ENCODE assay signal across 8 cellular contexts in the genomic region with DNA sequence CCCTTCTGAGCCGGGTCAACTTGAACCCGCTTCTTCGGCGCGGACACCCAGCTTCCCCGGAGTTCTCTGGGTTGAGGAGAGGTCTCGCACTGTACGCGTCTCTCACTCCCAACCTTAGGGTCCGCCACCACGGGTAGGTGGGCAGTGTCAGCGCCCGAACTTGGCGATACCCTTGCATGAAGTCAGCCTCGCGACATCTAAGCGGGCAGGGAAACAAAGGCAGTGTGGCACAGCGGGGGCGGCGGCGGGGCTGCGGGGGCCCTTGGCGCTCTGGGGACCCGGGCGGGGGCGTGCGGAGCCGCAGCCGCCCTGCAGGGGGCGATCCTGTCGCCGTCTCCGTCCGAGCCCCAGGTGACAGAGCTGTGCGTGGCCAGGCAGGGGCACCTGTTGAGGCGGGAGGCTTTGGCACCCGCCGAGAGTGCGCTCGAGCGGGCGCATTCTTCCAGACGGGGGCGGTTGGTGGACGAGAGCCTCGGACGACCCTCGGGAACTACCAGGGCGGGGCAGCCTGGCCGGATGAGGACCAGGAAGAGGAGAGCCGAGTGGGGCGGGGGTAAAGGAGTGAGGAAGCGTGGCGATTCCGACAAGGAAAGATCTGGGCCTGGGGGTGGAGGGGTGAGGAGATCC. TPM values are rescaled to one million over a fixed set of nuclear protein-coding genes. Genes with fewer than 3 reads are reported as not detected.
DNase-seq lines count a peak whose midpoint lies in the region; ATAC-seq and TF ChIP-seq lines count a peak whose summit lies in the region.

No MANE protein-coding gene starts in this region.

- H3K36me3 Mint-ChIP-seq in osteocyte (ENCODE audit: unreplicated experiment), result no peaks in the 10 kb centered on the region

- peaks cover 15% of the 10 kb centered on the region for H3K27me3 ChIP-seq in DND-41 (ENCODE audit: insufficient read depth, low read length, poor library complexity)

- H3K27ac Mint-ChIP-seq in osteocyte (ENCODE audit: unreplicated experiment), result no peak overlapping the region

- H2AFZ ChIP-seq in DND-41 (ENCODE audit: low read depth, low read length), result no peak overlapping the region

- H3K9me3 Mint-ChIP-seq in osteocyte (ENCODE audit: unreplicated experiment), result no peaks in the 10 kb centered on the region

- no peak overlapping the region for H3K4me2 ChIP-seq in DND-41 (ENCODE audit: insufficient read depth, low read length)

- H3K4me3 ChIP-seq in DND-41 (ENCODE audit: low read depth in 1 of 2, low read length in 2 of 2) (no peak overlapping the region), fibroblast of the aortic adventitia (ENCODE audit: low read depth, low read length) (peak overlapping the region; percentile 71)

- no peak for ATAC-seq in DND-41 (ENCODE audit: insufficient read depth, low read depth)
- peak; percentile 52 for ATAC-seq in HG03432 (IDR thresholded peaks at IDR 0.05; ENCODE audit: unreplicated experiment)
- ATAC-seq in HG03097 (IDR thresholded peaks at IDR 0.05; ENCODE audit: low FRiP score, unreplicated experiment), result no peak

- H3K4me3 Mint-ChIP-seq in osteocyte (ENCODE audit: unreplicated experiment), result peak overlapping the region; percentile 64

- no peaks in the 10 kb centered on the region for H3K79me2 ChIP-seq in DND-41 (ENCODE audit: insufficient read depth, low read length)

- no peak overlapping the region for H3K9ac ChIP-seq in DND-41 (ENCODE audit: low read depth, low read length)

- DNase-seq in DND-41 (no peak), fibroblast of the aortic adventitia (ENCODE audit: low read depth) (no peak), osteocyte (ENCODE audit: extremely low spot score, unreplicated experiment) (no peak), H4 (ENCODE audit: low spot score) (no peak), middle frontal gyrus (ENCODE audit: extremely low spot score, low spot score) (no peak)
- DNase-seq in activated CD8-positive, alpha-beta memory T cell treated with anti-CD3 and anti-CD28 coated beads for 48 hours (ENCODE audit: low read depth in 2 of 3, low spot score in 2 of 3), result peak in 2 of 3 experiments; percentile 18

- H4K20me1 ChIP-seq in DND-41 (ENCODE audit: insufficient read depth, low read length), result no peaks in the 10 kb centered on the region

- peaks cover 23% of the 10 kb centered on the region for H3K4me1 Mint-ChIP-seq in osteocyte (ENCODE audit: unreplicated experiment)

- H3K4me1 ChIP-seq in DND-41 (ENCODE audit: insufficient read depth, low read length), result no peaks in the 10 kb centered on the region

- H3K36me3 ChIP-seq in DND-41 (ENCODE audit: insufficient read depth, low read length), result no peaks in the 10 kb centered on the region

- H3K9me3 ChIP-seq in DND-41 (ENCODE audit: insufficient read depth, low read length, severe bottlenecking), result no peaks in the 10 kb centered on the region

- H3K27me3 Mint-ChIP-seq in osteocyte (ENCODE audit: unreplicated experiment), result peaks cover 6% of the 10 kb centered on the region

- TF ChIP-seq CTCF in DND-41 (IDR thresholded peaks at IDR 0.05; ENCODE audit: borderline replicate concordance, extremely low read depth, low read length, poor library complexity, severe bottlenecking) (peak; percentile 7), fibroblast of the aortic adventitia (IDR thresholded peaks at IDR 0.05; ENCODE audit: insufficient read depth, low read length) (peak; percentile 46), osteocyte (IDR thresholded peaks at IDR 0.05) (peak; percentile 79)

- H3K27ac ChIP-seq in DND-41 (ENCODE audit: low read length), result no peak overlapping the region

RNA-seq across cellular contexts. Expression of gene GALNT16, which starts 1.1 kb away (rescaled TPM):
- 1.6 and 4.6 TPM in 2 replicates for total RNA-seq in fibroblast of the aortic adventitia (ENCODE audit: low replicate concordance)
- 2.6 and 3.1 TPM in 2 replicates for total RNA-seq in osteocyte
- 0.47 and 0.52 TPM in 2 replicates for total RNA-seq in H4 (2014; rRNA removed; shearing (Covaris generic))

Comparison
In these comparisons a context has a peak if more than half of its experiments do, and no peak if none do; other contexts are left out.
1. DNase-seq: peak in activated CD8-positive, alpha-beta memory T cell treated with anti-CD3 and anti-CD28 coated beads for 48 hours (2 of 3); none in DND-41 (single experiment), fibroblast of the aortic adventitia (single experiment), osteocyte (single experiment), H4 (single experiment) and middle frontal gyrus (single experiment).
2. CTCF ChIP-seq: peak in every context shown above with its lines; median percentile 79 in osteocyte; 46 in fibroblast of the aortic adventitia; 7 in DND-41.